ENCODE assay signal across 2 cellular contexts in genomic region chr19:10694706-10695105, GRCh38.
TF ChIP-seq lines count a peak whose summit lies in the region.

No MANE protein-coding gene starts in this region.

TF ChIP-seq in GM23338, 12 proteins besides CTCF, POLR2A, EP300 and RAD21 (continued from another document):
- no peak for TF ChIP-seq REST (IDR thresholded peaks at IDR 0.05; ENCODE audit: unreplicated experiment)

TF ChIP-seq in SK-N-SH treated with all-trans-retinoic acid at 6 μM for 48 hours, 23 proteins besides CTCF, POLR2A, EP300 and RAD21 (continued from another document):
- TF ChIP-seq GLIS3 (CRISPR knock-in tag; IDR thresholded peaks at IDR 0.05) = no peak
- TF ChIP-seq ISL1 (CRISPR knock-in tag; IDR thresholded peaks at IDR 0.05) = no peak
- TF ChIP-seq BACH2 (CRISPR knock-in tag; IDR thresholded peaks at IDR 0.05; ENCODE audit: borderline replicate concordance) = no peak
- TF ChIP-seq TCF4 (CRISPR knock-in tag; IDR thresholded peaks at IDR 0.05; ENCODE audit: borderline replicate concordance) = no peak
- no peak for TF ChIP-seq ARNTL (CRISPR knock-in tag; IDR thresholded peaks at IDR 0.05; ENCODE audit: borderline replicate concordance, low read depth)
- no peak for TF ChIP-seq OSR1 (CRISPR knock-in tag; IDR thresholded peaks at IDR 0.05)
